29 cellular contexts compared by ENCODE assay signal in genomic region chr16:83227336-83227735, GRCh38.
"Had no signal": no experiment of that assay in that cellular context is flagged by ENCODE, and none has a peak within 500 bp of the region (broad histone marks: within the 10 kb centered on the region; RNA-seq: fewer than 3 reads in every experiment).

No MANE protein-coding gene starts in this region.

- DNase-seq: activated CD4-positive, alpha-beta T cell treated with anti-CD3 and anti-CD28 coated beads for 4 hours; activated CD8-positive, alpha-beta T cell treated with anti-CD3 and anti-CD28 coated beads for 36 hours; activated effector memory CD4-positive, alpha-beta T cell treated with Interleukin-2 at 50 U/mL for 16 hours; activated naive CD4-positive, alpha-beta T cell treated with Interleukin-2 at 50 U/mL for 16 hours; activated naive CD8-positive, alpha-beta T cell treated with anti-CD3 and anti-CD28 coated beads, Interleukin-2, amount 50 U/mL, for 24 hours; activated T-cell treated with anti-CD3 and anti-CD28 coated beads, Interleukin-2, amount 50 U/mL, for 24 hours; amniotic stem cell; body of pancreas; Karpas-422; NCI-H1105 treated with DMSO at 0.1 percent for 48 hours; NCI-H1436 treated with DMSO at 0.1 percent for 48 hours; NCI-H187; NCI-H2107; NCI-H2171 treated with DMSO at 0.1 percent for 48 hours; NCI-H226; NCI-H510A treated with DMSO at 0.1 percent for 48 hours; NCI-H774; NK-92 treated with Interleukin-12 subunit alpha and Interleukin-12 subunit beta, amount 100 ng/mL, for 24 hours; OCI-M1; Right ventricle myocardium superior; SJCRH30; SK-N-SH; T-helper 1 cell; WERI-Rb-1 had no signal

- H3K36me3 ChIP-seq: SJCRH30, WERI-Rb-1 had no signal

- H3K27me3 ChIP-seq: ascending aorta, body of pancreas, SJCRH30 had no signal

- H3K4me2 ChIP-seq: SK-N-SH had no signal

- H3K9ac ChIP-seq: SK-N-SH had no signal

- H3K4me1 ChIP-seq: ascending aorta, body of pancreas, SJCRH30 had no signal

- H3K4me3 ChIP-seq: ascending aorta, body of pancreas, K562, SJCRH30 had no signal

- H3K27ac ChIP-seq: ascending aorta, body of pancreas, RWPE1, SJCRH30, WERI-Rb-1 had no signal

- H3K9me3 ChIP-seq: ascending aorta, body of pancreas, SJCRH30, SK-N-SH had no signal

- ATAC-seq: activated CD8-positive, alpha-beta T cell treated with anti-CD3 and anti-CD28 coated beads for 36 hours; activated naive CD4-positive, alpha-beta T cell treated with anti-CD3 and anti-CD28 coated beads, Interleukin-2, amount 50 U/mL, for 72 hours; activated naive CD8-positive, alpha-beta T cell treated with anti-CD3 and anti-CD28 coated beads, Interleukin-2, amount 50 U/mL, for 24 hours; body of pancreas; K562; Panc1 had no signal

- FAIRE-seq: K562 had no signal
